In genomic region chr22:44703269-44703870, GRCh38 we compare ENCODE assay signal across 10 cellular contexts. TPM values are rescaled to one million over a fixed set of nuclear protein-coding genes. Genes with fewer than 3 reads are reported as not detected.
DNase-seq lines count a peak whose midpoint lies in the region; ATAC-seq, FAIRE-seq and TF ChIP-seq lines count a peak whose summit lies in the region.
"Had no signal": no experiment of that assay in that cellular context is flagged by ENCODE, and none has a peak within 500 bp of the region (broad histone marks: within the 10 kb centered on the region; RNA-seq: fewer than 3 reads in every experiment).

No MANE protein-coding gene starts in this region.

- WGBS in adrenal gland, 4 donors, result 65 to 73% (median 68%) methylated on average over 9 to 22 of the region's 22 CpGs

- ATAC-seq in stimulated activated naive B cell treated with anti-CD40 and anti-IgM and Interleukin-4, amounts not matched to agents 10 μg/mL and 1 μg/mL and 100 μg/mL, for 72 hours (replicated peaks), result no peak

- H3K27me3 ChIP-seq in adrenal gland, result no peaks in the 10 kb centered on the region

- no peaks in the 10 kb centered on the region for H3K36me3 ChIP-seq in kidney (ENCODE audit: control insufficient read depth in 1 of 2, insufficient read depth in 2 of 2, low read length in 2 of 2)
- no peaks in the 10 kb centered on the region for H3K36me3 ChIP-seq in adrenal gland (replicated peaks in 1 of 2)

- intact Hi-C loops in activated T-helper 2 cell treated with anti-CD3 and anti-CD28 coated beads, Interferon-gamma antibody, Interleukin-2, Interleukin-4, amounts not matched to agents 10 μg/mL and 5 μg/mL and 100 μg/mL, durations not matched to agents 14 hours and 24 hours and 36 hours (cut with micrococcal nuclease), result no loop called here
- intact Hi-C loops in kidney (cut with DNase I), result no loop called here
- intact Hi-C loops in adrenal gland (cut with DNase I), result no loop called here

- no peaks in the 10 kb centered on the region for H3K36me3 Mint-ChIP-seq in T-helper 1 cell treated with Interleukin-12 subunit alpha and Interleukin-12 subunit beta and Interleukin-4 antibody, amounts not matched to agents 30 μg/mL and 1 μg/mL, for 36 hours (ENCODE audit: low read depth)
- peaks cover 4% of the 10 kb centered on the region for H3K36me3 Mint-ChIP-seq in activated T-helper 2 cell treated with anti-CD3 and anti-CD28 coated beads, Interferon-gamma antibody, Interleukin-2, Interleukin-4, amounts not matched to agents 10 μg/mL and 5 μg/mL and 100 μg/mL, durations not matched to agents 14 hours and 24 hours and 36 hours (ENCODE audit: low read depth)
- peaks cover 9 to 11% of the 10 kb centered on the region in 2 donors for H3K36me3 Mint-ChIP-seq in stimulated activated naive B cell treated with anti-CD40 and anti-IgM and Interleukin-4, amounts not matched to agents 10 μg/mL and 1 μg/mL and 100 μg/mL, for 72 hours

- H3K9ac ChIP-seq in kidney (ENCODE audit: low read length in 2 of 2), result peak overlapping the region; percentile 32 to 41

- H3K27me3 Mint-ChIP-seq in T-helper 1 cell treated with Interleukin-12 subunit alpha and Interleukin-12 subunit beta and Interleukin-4 antibody, amounts not matched to agents 30 μg/mL and 1 μg/mL, for 36 hours (ENCODE audit: low read depth), result peaks cover 8% of the 10 kb centered on the region
- peaks cover 2% of the 10 kb centered on the region for H3K27me3 Mint-ChIP-seq in activated T-helper 2 cell treated with anti-CD3 and anti-CD28 coated beads, Interferon-gamma antibody, Interleukin-2, Interleukin-4, amounts not matched to agents 10 μg/mL and 5 μg/mL and 100 μg/mL, durations not matched to agents 14 hours and 24 hours and 36 hours (ENCODE audit: low read depth)
- H3K27me3 Mint-ChIP-seq in stimulated activated naive B cell treated with anti-CD40 and anti-IgM and Interleukin-4, amounts not matched to agents 10 μg/mL and 1 μg/mL and 100 μg/mL, for 72 hours, result peaks cover 0 to 10% of the 10 kb centered on the region in 2 donors

- H3K9me3 ChIP-seq in kidney (ENCODE audit: control insufficient read depth in 1 of 2, low read length in 2 of 2) (no peaks in the 10 kb centered on the region), adrenal gland (replicated peaks in 1 of 3) (no peaks in the 10 kb centered on the region)

- no peak overlapping the region for H3K27ac Mint-ChIP-seq in T-helper 1 cell treated with Interleukin-12 subunit alpha and Interleukin-12 subunit beta and Interleukin-4 antibody, amounts not matched to agents 30 μg/mL and 1 μg/mL, for 36 hours
- no peak overlapping the region for H3K27ac Mint-ChIP-seq in activated T-helper 2 cell treated with anti-CD3 and anti-CD28 coated beads, Interferon-gamma antibody, Interleukin-2, Interleukin-4, amounts not matched to agents 10 μg/mL and 5 μg/mL and 100 μg/mL, durations not matched to agents 14 hours and 24 hours and 36 hours
- no peak overlapping the region for H3K27ac Mint-ChIP-seq in stimulated activated naive B cell treated with anti-CD40 and anti-IgM and Interleukin-4, amounts not matched to agents 10 μg/mL and 1 μg/mL and 100 μg/mL, for 72 hours

- no peak for TF ChIP-seq POLR2A in adrenal gland (IDR thresholded peaks at IDR 0.05)

- no peaks in the 10 kb centered on the region for H3K9me3 Mint-ChIP-seq in T-helper 1 cell treated with Interleukin-12 subunit alpha and Interleukin-12 subunit beta and Interleukin-4 antibody, amounts not matched to agents 30 μg/mL and 1 μg/mL, for 36 hours
- H3K9me3 Mint-ChIP-seq in activated T-helper 2 cell treated with anti-CD3 and anti-CD28 coated beads, Interferon-gamma antibody, Interleukin-2, Interleukin-4, amounts not matched to agents 10 μg/mL and 5 μg/mL and 100 μg/mL, durations not matched to agents 14 hours and 24 hours and 36 hours, result no peaks in the 10 kb centered on the region
- no peaks in the 10 kb centered on the region for H3K9me3 Mint-ChIP-seq in stimulated activated naive B cell treated with anti-CD40 and anti-IgM and Interleukin-4, amounts not matched to agents 10 μg/mL and 1 μg/mL and 100 μg/mL, for 72 hours

- peaks cover 3% of the 10 kb centered on the region for H3K4me1 Mint-ChIP-seq in T-helper 1 cell treated with Interleukin-12 subunit alpha and Interleukin-12 subunit beta and Interleukin-4 antibody, amounts not matched to agents 30 μg/mL and 1 μg/mL, for 36 hours (ENCODE audit: low read depth)
- H3K4me1 Mint-ChIP-seq in activated T-helper 2 cell treated with anti-CD3 and anti-CD28 coated beads, Interferon-gamma antibody, Interleukin-2, Interleukin-4, amounts not matched to agents 10 μg/mL and 5 μg/mL and 100 μg/mL, durations not matched to agents 14 hours and 24 hours and 36 hours (ENCODE audit: low read depth), result peaks cover 3% of the 10 kb centered on the region
- H3K4me1 Mint-ChIP-seq in stimulated activated naive B cell treated with anti-CD40 and anti-IgM and Interleukin-4, amounts not matched to agents 10 μg/mL and 1 μg/mL and 100 μg/mL, for 72 hours, result peaks cover 21 to 27% of the 10 kb centered on the region in 2 donors

- H3K4me1 ChIP-seq in kidney (ENCODE audit: control insufficient read depth in 1 of 2, insufficient read depth in 1 of 2, low read depth in 1 of 2, low read length in 2 of 2) (peaks cover 7 to 19% of the 10 kb centered on the region in 2 donors), adrenal gland (replicated peaks in 1 of 2) (peaks cover 0 to 12% of the 10 kb centered on the region in 2 donors)

- peak overlapping the region; percentile 38 to 55 for H3K4me3 ChIP-seq in kidney (ENCODE audit: low read length in 2 of 2)
- peak overlapping the region in 1 of 4 donors; percentile 68 for H3K4me3 ChIP-seq in adrenal gland

- H3K27ac ChIP-seq in kidney (ENCODE audit: low read depth in 2 of 2, low read length in 2 of 2), result no peak overlapping the region
- H3K27ac ChIP-seq in adrenal gland, result no peak overlapping the region

- FAIRE-seq in kidney (lab: Jason Lieb, UNC), result no peak
- FAIRE-seq: TTC549 had no signal

- no peak for DNase-seq in T-helper 1 cell
- DNase-seq in activated T-helper 2 cell treated with anti-CD3 and anti-CD28 coated beads, Interferon-gamma antibody, Interleukin-2, Interleukin-4, amounts not matched to agents 10 μg/mL and 5 μg/mL and 100 μg/mL, durations not matched to agents 14 hours and 24 hours and 36 hours (ENCODE audit: low spot score), result no peak
- DNase-seq in kidney, result no peak
- DNase-seq in stimulated activated naive B cell treated with anti-CD40 and anti-IgM and Interleukin-4, amounts not matched to agents 10 μg/mL and 1 μg/mL and 100 μg/mL, for 72 hours, result no peak
- no peak for DNase-seq in DMS79 treated with DMSO at 0.1 percent for 48 hours (lab: John Stamatoyannopoulos, UW)
- no peak for DNase-seq in adrenal gland
- no peak for DNase-seq in GM19238 (ENCODE audit: insufficient read length, low spot score)
- DNase-seq: 8988T had no signal

- TF ChIP-seq CTCF in kidney (IDR thresholded peaks at IDR 0.05; ENCODE audit: borderline replicate concordance, extremely low read depth, insufficient read depth) (no peak), adrenal gland (IDR thresholded peaks at IDR 0.05) (no peak)

- H3K4me3 Mint-ChIP-seq in T-helper 1 cell treated with Interleukin-12 subunit alpha and Interleukin-12 subunit beta and Interleukin-4 antibody, amounts not matched to agents 30 μg/mL and 1 μg/mL, for 36 hours, result peak overlapping the region; percentile 48
- H3K4me3 Mint-ChIP-seq in activated T-helper 2 cell treated with anti-CD3 and anti-CD28 coated beads, Interferon-gamma antibody, Interleukin-2, Interleukin-4, amounts not matched to agents 10 μg/mL and 5 μg/mL and 100 μg/mL, durations not matched to agents 14 hours and 24 hours and 36 hours (ENCODE audit: low read depth), result peak overlapping the region; percentile 69
- peak overlapping the region; percentile 78 to 84 for H3K4me3 Mint-ChIP-seq in stimulated activated naive B cell treated with anti-CD40 and anti-IgM and Interleukin-4, amounts not matched to agents 10 μg/mL and 1 μg/mL and 100 μg/mL, for 72 hours

RNA-seq across cellular contexts. Expression of gene PRR5, which starts 1.4 kb away (rescaled TPM):
- 19.8 TPM in 2 replicates for total RNA-seq in activated T-helper 2 cell treated with anti-CD3 and anti-CD28 coated beads, Interferon-gamma antibody, Interleukin-2, Interleukin-4, amounts not matched to agents 10 μg/mL and 5 μg/mL and 100 μg/mL, durations not matched to agents 14 hours and 24 hours and 36 hours
- total RNA-seq in kidney, result 24.0 TPM
- polyA plus RNA-seq in kidney (ENCODE audit: insufficient read depth, low read depth, low replicate concordance), result 46.0 TPM
- total RNA-seq in adrenal gland, result 10 to 100 TPM in 4 of 8 donors, 1 to 10 TPM in 4; 6.6 to 19.4 (median 10.0) TPM
- polyA plus RNA-seq in adrenal gland, result 10 to 100 TPM in 2 of 3 donors, 1 to 10 TPM in 1; 1.7 to 21.4 (median 19.7) TPM

RNA-seq across cellular contexts. Expression of gene ARHGAP8, which starts 49.0 kb away (rescaled TPM):
- 0.30 and 1.1 TPM in 2 replicates for total RNA-seq in activated T-helper 2 cell treated with anti-CD3 and anti-CD28 coated beads, Interferon-gamma antibody, Interleukin-2, Interleukin-4, amounts not matched to agents 10 μg/mL and 5 μg/mL and 100 μg/mL, durations not matched to agents 14 hours and 24 hours and 36 hours
- 35.7 TPM for total RNA-seq in kidney
- polyA plus RNA-seq in kidney (ENCODE audit: insufficient read depth, low read depth, low replicate concordance), result 30.2 TPM
- total RNA-seq in adrenal gland, result 1 to 10 TPM in 3 of 8 donors, under 1 TPM in 5; 0.12 to 3.6 (median 0.66) TPM
- polyA plus RNA-seq in adrenal gland, result 1 to 10 TPM in 2 of 3 donors, under 1 TPM in 1; 0.71 to 3.9 (median 3.3) TPM
